Comparison of ENCODE assay signal across 1 cellular context in the genomic region with DNA sequence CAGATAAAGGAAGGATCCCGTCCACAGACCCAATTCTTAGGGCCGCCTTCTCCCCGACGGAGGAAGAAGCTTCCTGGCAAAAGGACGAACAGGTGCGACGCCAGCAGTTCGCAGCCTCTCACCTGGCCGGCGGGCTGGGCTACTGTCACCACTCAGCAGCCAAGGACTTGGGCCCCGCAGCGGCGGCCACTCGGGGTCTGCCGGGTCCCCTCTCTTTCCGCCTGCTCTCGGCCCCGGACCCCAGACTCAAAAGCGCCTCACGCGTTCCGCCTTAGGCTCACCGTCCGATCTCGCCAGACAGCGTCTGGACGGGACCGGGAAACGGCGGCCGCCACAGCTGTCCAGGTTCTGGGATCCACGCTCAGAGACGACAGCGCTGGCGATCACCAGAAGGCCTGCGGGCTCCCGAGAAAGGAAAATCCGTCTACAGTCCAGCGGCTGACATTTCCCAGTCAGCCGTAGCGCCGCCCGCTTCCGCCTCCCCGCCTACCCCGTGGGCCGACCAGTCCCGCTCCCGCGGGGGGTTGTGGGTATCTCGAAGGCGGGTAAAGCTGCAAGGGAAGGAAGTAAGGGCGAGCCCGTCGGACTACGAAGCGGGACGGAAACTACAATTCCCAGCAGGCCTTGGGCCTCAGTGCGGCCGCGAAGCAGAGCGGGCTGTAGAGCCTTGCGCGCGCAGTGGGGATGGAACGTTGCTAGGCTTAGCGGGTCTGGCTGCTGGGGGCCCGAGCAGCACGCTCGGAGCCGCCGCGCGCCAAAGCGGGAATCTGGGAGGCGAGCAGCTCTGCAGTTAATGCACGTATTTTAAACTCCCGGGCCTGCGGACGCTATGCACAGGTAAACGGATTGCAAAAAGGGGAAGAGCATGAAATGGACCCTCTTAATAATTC.
TF ChIP-seq lines count a peak whose summit lies in the region.

A gene (minus strand): TSS at position 454 of the 890 bp plus-strand sequence. CDS start 8,538 bp downstream, outside the sequence.
A gene (plus strand): TSS at position 678 of the 890 bp plus-strand sequence. CDS start 152 bp downstream, at position 830.

TF ChIP-seq in HepG2, 621 proteins besides CTCF, POLR2A, EP300 and RAD21 (continued from another document and continues in another):
- TF ChIP-seq, protein P1, sequence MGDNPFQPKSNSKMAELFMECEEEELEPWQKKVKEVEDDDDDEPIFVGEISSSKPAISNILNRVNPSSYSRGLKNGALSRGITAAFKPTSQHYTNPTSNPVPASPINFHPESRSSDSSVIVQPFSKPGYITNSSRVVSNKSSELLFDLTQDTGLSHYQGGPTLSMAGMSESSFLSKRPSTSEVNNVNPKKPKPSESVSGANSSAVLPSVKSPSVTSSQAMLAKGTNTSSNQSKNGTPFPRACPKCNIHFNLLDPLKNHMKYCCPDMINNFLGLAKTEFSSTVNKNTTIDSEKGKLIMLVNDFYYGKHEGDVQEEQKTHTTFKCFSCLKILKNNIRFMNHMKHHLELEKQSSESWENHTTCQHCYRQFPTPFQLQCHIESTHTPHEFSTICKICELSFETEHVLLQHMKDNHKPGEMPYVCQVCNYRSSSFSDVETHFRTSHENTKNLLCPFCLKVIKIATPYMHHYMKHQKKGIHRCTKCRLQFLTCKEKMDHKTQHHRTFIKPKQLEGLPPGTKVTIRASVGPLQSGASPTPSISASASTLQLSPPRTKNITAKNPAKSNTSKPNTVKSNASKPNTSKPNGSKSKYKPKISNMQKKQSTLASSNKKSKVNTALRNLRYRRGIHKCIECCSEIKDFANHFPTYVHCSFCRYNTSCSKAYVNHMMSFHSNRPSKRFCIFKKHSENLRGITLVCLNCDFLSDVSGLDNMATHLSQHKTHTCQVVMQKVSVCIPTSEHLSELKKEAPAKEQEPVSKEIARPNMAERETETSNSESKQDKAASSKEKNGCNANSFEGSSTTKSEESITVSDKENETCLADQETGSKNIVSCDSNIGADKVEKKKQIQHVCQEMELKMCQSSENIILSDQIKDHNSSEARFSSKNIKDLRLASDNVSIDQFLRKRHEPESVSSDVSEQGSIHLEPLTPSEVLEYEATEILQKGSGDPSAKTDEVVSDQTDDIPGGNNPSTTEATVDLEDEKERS (CRISPR knock-in tag; IDR thresholded peaks at IDR 0.05) = peak; percentile 79; the same call in 1 of the 2 replicates
- peak; percentile 66; the same call in 1 of the 2 replicates for TF ChIP-seq CREB1 (IDR thresholded peaks at IDR 0.05)
- peak; percentile 83 for TF ChIP-seq CREB1 (CRISPR knock-in tag; IDR thresholded peaks at IDR 0.05)
- peak; percentile 67 for TF ChIP-seq ZNF543 (CRISPR knock-in tag; IDR thresholded peaks at IDR 0.05)
- TF ChIP-seq NR2F6 (IDR thresholded peaks at IDR 0.05) = no peak
- 0 out of 2 replicates have a peak, but pooled peaks have one; percentile 29 for TF ChIP-seq NR2F6 (CRISPR knock-in tag; IDR thresholded peaks at IDR 0.05)
- TF ChIP-seq ZNF441 (CRISPR knock-in tag; IDR thresholded peaks at IDR 0.05; ENCODE audit: borderline replicate concordance) = 0 out of 2 replicates have a peak, but pooled peaks have one; percentile 48
- TF ChIP-seq, protein P2, sequence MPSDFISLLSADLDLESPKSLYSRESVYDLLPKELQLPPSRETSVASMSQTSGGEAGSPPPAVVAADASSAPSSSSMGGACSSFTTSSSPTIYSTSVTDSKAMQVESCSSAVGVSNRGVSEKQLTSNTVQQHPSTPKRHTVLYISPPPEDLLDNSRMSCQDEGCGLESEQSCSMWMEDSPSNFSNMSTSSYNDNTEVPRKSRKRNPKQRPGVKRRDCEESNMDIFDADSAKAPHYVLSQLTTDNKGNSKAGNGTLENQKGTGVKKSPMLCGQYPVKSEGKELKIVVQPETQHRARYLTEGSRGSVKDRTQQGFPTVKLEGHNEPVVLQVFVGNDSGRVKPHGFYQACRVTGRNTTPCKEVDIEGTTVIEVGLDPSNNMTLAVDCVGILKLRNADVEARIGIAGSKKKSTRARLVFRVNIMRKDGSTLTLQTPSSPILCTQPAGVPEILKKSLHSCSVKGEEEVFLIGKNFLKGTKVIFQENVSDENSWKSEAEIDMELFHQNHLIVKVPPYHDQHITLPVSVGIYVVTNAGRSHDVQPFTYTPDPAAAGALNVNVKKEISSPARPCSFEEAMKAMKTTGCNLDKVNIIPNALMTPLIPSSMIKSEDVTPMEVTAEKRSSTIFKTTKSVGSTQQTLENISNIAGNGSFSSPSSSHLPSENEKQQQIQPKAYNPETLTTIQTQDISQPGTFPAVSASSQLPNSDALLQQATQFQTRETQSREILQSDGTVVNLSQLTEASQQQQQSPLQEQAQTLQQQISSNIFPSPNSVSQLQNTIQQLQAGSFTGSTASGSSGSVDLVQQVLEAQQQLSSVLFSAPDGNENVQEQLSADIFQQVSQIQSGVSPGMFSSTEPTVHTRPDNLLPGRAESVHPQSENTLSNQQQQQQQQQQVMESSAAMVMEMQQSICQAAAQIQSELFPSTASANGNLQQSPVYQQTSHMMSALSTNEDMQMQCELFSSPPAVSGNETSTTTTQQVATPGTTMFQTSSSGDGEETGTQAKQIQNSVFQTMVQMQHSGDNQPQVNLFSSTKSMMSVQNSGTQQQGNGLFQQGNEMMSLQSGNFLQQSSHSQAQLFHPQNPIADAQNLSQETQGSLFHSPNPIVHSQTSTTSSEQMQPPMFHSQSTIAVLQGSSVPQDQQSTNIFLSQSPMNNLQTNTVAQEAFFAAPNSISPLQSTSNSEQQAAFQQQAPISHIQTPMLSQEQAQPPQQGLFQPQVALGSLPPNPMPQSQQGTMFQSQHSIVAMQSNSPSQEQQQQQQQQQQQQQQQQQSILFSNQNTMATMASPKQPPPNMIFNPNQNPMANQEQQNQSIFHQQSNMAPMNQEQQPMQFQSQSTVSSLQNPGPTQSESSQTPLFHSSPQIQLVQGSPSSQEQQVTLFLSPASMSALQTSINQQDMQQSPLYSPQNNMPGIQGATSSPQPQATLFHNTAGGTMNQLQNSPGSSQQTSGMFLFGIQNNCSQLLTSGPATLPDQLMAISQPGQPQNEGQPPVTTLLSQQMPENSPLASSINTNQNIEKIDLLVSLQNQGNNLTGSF (CRISPR knock-in tag; IDR thresholded peaks at IDR 0.05) = no peak; the same call in 1 of the 2 replicates
- TF ChIP-seq, protein P3, sequence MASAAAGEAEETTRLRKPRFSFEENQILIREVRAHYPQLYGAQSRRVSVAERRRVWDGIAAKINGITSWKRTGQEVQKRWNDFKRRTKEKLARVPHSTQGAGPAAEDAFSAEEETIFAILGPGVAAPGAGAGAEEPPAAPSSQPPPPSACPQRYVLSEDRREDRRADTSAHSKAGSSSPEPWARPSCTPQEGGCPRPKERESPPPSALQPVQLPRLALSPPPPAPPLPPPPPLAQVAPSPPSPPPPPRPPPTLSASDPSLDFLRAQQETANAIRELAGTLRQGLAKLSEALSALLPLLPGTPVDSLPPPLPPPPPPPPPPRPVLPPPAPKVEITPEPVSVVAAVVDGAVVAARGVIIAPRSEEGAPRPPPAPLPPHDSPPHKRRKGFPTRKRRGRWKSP (CRISPR knock-in tag; IDR thresholded peaks at IDR 0.05) = peak; percentile 73; the same call in 1 of the 2 replicates
- TF ChIP-seq HDAC2 (CRISPR knock-in tag; IDR thresholded peaks at IDR 0.05) = peak; percentile 76
- no peak for TF ChIP-seq ZNF552 (CRISPR knock-in tag; IDR thresholded peaks at IDR 0.05; ENCODE audit: borderline replicate concordance)
- TF ChIP-seq, protein P4, sequence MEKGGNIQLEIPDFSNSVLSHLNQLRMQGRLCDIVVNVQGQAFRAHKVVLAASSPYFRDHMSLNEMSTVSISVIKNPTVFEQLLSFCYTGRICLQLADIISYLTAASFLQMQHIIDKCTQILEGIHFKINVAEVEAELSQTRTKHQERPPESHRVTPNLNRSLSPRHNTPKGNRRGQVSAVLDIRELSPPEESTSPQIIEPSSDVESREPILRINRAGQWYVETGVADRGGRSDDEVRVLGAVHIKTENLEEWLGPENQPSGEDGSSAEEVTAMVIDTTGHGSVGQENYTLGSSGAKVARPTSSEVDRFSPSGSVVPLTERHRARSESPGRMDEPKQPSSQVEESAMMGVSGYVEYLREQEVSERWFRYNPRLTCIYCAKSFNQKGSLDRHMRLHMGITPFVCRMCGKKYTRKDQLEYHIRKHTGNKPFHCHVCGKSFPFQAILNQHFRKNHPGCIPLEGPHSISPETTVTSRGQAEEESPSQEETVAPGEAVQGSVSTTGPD (CRISPR knock-in tag; IDR thresholded peaks at IDR 0.05) = peak; percentile 68; the same call in 1 of the 2 replicates
- peak; percentile 27 for TF ChIP-seq AGO1 (IDR thresholded peaks at IDR 0.05; ENCODE audit: low read depth, low read length, poor library complexity, severe bottlenecking)
- TF ChIP-seq, protein P5, sequence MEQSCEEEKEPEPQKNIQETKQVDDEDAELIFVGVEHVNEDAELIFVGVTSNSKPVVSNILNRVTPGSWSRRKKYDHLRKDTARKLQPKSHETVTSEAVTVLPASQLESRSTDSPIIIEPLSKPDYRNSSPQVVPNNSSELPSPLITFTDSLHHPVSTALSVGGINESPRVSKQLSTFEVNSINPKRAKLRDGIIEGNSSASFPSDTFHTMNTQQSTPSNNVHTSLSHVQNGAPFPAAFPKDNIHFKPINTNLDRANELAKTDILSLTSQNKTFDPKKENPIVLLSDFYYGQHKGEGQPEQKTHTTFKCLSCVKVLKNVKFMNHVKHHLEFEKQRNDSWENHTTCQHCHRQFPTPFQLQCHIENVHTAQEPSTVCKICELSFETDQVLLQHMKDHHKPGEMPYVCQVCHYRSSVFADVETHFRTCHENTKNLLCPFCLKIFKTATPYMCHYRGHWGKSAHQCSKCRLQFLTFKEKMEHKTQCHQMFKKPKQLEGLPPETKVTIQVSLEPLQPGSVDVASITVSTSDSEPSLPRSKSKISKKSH (CRISPR knock-in tag; IDR thresholded peaks at IDR 0.05; ENCODE audit: borderline replicate concordance) = peak; percentile 90
- TF ChIP-seq SALL2 (CRISPR knock-in tag; IDR thresholded peaks at IDR 0.05) = peak; percentile 50; the same call in 1 of the 2 replicates
- peak; percentile 88 for TF ChIP-seq KDM2A (CRISPR knock-in tag; IDR thresholded peaks at IDR 0.05; ENCODE audit: borderline replicate concordance, low read depth)
- TF ChIP-seq TGIF2 (CRISPR knock-in tag; IDR thresholded peaks at IDR 0.05) = peak; percentile 83; the same call in 1 of the 2 replicates
- TF ChIP-seq, protein P6, sequence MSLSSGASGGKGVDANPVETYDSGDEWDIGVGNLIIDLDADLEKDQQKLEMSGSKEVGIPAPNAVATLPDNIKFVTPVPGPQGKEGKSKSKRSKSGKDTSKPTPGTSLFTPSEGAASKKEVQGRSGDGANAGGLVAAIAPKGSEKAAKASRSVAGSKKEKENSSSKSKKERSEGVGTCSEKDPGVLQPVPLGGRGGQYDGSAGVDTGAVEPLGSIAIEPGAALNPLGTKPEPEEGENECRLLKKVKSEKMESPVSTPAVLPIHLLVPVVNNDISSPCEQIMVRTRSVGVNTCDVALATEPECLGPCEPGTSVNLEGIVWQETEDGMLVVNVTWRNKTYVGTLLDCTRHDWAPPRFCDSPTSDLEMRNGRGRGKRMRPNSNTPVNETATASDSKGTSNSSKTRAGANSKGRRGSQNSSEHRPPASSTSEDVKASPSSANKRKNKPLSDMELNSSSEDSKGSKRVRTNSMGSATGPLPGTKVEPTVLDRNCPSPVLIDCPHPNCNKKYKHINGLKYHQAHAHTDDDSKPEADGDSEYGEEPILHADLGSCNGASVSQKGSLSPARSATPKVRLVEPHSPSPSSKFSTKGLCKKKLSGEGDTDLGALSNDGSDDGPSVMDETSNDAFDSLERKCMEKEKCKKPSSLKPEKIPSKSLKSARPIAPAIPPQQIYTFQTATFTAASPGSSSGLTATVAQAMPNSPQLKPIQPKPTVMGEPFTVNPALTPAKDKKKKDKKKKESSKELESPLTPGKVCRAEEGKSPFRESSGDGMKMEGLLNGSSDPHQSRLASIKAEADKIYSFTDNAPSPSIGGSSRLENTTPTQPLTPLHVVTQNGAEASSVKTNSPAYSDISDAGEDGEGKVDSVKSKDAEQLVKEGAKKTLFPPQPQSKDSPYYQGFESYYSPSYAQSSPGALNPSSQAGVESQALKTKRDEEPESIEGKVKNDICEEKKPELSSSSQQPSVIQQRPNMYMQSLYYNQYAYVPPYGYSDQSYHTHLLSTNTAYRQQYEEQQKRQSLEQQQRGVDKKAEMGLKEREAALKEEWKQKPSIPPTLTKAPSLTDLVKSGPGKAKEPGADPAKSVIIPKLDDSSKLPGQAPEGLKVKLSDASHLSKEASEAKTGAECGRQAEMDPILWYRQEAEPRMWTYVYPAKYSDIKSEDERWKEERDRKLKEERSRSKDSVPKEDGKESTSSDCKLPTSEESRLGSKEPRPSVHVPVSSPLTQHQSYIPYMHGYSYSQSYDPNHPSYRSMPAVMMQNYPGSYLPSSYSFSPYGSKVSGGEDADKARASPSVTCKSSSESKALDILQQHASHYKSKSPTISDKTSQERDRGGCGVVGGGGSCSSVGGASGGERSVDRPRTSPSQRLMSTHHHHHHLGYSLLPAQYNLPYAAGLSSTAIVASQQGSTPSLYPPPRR (CRISPR knock-in tag; IDR thresholded peaks at IDR 0.05; ENCODE audit: borderline replicate concordance) = peak; percentile 65; the same call in 1 of the 2 replicates
- TF ChIP-seq, protein P7, sequence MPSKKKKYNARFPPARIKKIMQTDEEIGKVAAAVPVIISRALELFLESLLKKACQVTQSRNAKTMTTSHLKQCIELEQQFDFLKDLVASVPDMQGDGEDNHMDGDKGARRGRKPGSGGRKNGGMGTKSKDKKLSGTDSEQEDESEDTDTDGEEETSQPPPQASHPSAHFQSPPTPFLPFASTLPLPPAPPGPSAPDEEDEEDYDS (CRISPR knock-in tag; IDR thresholded peaks at IDR 0.05) = peak; percentile 57
- peak; percentile 87 for TF ChIP-seq SALL1 (CRISPR knock-in tag; IDR thresholded peaks at IDR 0.05)
- TF ChIP-seq MAF1 (CRISPR knock-in tag; IDR thresholded peaks at IDR 0.05; ENCODE audit: borderline replicate concordance) = no peak
- peak; percentile 88 for TF ChIP-seq CREM (IDR thresholded peaks at IDR 0.05)
- no peak for TF ChIP-seq CREM (CRISPR knock-in tag; IDR thresholded peaks at IDR 0.05)
- peak; percentile 83 for TF ChIP-seq ZNF607 (CRISPR knock-in tag; IDR thresholded peaks at IDR 0.05; ENCODE audit: borderline replicate concordance)
- TF ChIP-seq AGO2 (optimal IDR thresholded peaks at IDR 0.05; ENCODE audit: low read depth, low read length) = peak; percentile 42
- TF ChIP-seq, protein P8, sequence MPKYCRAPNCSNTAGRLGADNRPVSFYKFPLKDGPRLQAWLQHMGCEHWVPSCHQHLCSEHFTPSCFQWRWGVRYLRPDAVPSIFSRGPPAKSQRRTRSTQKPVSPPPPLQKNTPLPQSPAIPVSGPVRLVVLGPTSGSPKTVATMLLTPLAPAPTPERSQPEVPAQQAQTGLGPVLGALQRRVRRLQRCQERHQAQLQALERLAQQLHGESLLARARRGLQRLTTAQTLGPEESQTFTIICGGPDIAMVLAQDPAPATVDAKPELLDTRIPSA (CRISPR knock-in tag; IDR thresholded peaks at IDR 0.05; ENCODE audit: borderline replicate concordance) = 0 out of 2 replicates have a peak, but pooled peaks have one; percentile 32
- TF ChIP-seq MEIS1 (CRISPR knock-in tag; IDR thresholded peaks at IDR 0.05; ENCODE audit: borderline replicate concordance) = no peak
- TF ChIP-seq, protein P9, sequence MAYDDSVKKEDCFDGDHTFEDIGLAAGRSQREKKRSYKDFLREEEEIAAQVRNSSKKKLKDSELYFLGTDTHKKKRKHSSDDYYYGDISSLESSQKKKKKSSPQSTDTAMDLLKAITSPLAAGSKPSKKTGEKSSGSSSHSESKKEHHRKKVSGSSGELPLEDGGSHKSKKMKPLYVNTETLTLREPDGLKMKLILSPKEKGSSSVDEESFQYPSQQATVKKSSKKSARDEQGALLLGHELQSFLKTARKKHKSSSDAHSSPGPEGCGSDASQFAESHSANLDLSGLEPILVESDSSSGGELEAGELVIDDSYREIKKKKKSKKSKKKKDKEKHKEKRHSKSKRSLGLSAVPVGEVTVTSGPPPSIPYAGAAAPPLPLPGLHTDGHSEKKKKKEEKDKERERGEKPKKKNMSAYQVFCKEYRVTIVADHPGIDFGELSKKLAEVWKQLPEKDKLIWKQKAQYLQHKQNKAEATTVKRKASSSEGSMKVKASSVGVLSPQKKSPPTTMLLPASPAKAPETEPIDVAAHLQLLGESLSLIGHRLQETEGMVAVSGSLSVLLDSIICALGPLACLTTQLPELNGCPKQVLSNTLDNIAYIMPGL (CRISPR knock-in tag; IDR thresholded peaks at IDR 0.05; ENCODE audit: borderline replicate concordance in 1 of 2, low read depth in 1 of 2) = peak; percentile 56 to 76; a peak in 3 of 4 replicates
- peak; percentile 77 for TF ChIP-seq ZFX (CRISPR knock-in tag; IDR thresholded peaks at IDR 0.05; ENCODE audit: low read depth)
